In the genomic region with DNA sequence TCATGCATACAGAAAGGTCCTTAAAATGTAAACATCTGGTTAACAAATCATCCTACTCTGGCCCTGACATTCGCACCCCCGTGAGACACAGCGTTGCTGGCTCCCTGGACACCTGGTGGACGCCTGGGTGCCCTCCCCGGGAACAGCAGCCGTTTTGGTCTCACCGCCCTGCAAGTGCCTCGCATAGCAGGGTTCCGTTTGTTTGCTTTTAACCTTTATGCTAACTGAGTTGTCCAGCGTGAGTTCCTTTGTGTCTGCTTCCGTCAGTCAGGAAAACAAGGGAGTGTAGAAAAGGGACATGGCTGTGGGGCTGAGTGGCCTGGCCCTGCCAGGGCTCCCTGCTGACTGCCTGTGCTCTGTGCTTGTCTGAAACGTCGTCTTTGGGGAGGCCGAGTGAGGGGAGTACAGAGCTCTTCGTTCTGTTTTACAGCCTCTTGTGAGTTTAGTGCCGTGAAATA, we compare ENCODE assay signal across 1 cellular context.
TF ChIP-seq lines count a peak whose summit lies in the region.

No MANE protein-coding gene starts in this region.

TF ChIP-seq in HepG2, 621 proteins besides CTCF, POLR2A, EP300 and RAD21 (continued from another document and continues in another):
- TF ChIP-seq ZBTB49 (CRISPR knock-in tag; IDR thresholded peaks at IDR 0.05; ENCODE audit: borderline replicate concordance) (no peak), MAFF (IDR thresholded peaks at IDR 0.05; ENCODE audit: low read depth, low read length) (no peak), ZNF207 (IDR thresholded peaks at IDR 0.05; ENCODE audit: borderline replicate concordance) (no peak), RORA (CRISPR knock-in tag; IDR thresholded peaks at IDR 0.05) (no peak), MIXL1 (CRISPR knock-in tag; IDR thresholded peaks at IDR 0.05) (no peak), ZXDC (CRISPR knock-in tag; IDR thresholded peaks at IDR 0.05) (no peak), PTBP1 (IDR thresholded peaks at IDR 0.05; ENCODE audit: low read depth, low read length, poor library complexity, severe bottlenecking) (no peak), HMG20A (CRISPR knock-in tag; IDR thresholded peaks at IDR 0.05; ENCODE audit: borderline replicate concordance) (peak; percentile 65; the same call in 1 of the 2 replicates), ZNF367 (CRISPR knock-in tag; IDR thresholded peaks at IDR 0.05; ENCODE audit: borderline replicate concordance) (no peak), KDM5A (IDR thresholded peaks at IDR 0.05; ENCODE audit: borderline replicate concordance, low read length) (no peak), ZNF556 (CRISPR knock-in tag; IDR thresholded peaks at IDR 0.05; ENCODE audit: borderline replicate concordance) (no peak), HNRNPH1 (optimal IDR thresholded peaks at IDR 0.05; ENCODE audit: low read depth, low read length) (no peak), HOXD1 (CRISPR knock-in tag; IDR thresholded peaks at IDR 0.05) (no peak), HIVEP1 (CRISPR knock-in tag; IDR thresholded peaks at IDR 0.05) (no peak), HBP1 (CRISPR knock-in tag; IDR thresholded peaks at IDR 0.05; ENCODE audit: low read depth) (no peak), JDP2 (CRISPR knock-in tag; IDR thresholded peaks at IDR 0.05; ENCODE audit: borderline replicate concordance) (no peak), SIX4 (CRISPR knock-in tag; IDR thresholded peaks at IDR 0.05) (no peak), AKAP8 (CRISPR knock-in tag; IDR thresholded peaks at IDR 0.05) (no peak), ZSCAN29 (CRISPR knock-in tag; conservative IDR thresholded peaks at IDR 0.05) (no peak), SMC3 (IDR thresholded peaks at IDR 0.05; ENCODE audit: low read length) (peak; percentile 26; the same call in 1 of the 2 replicates), ZBTB42 (CRISPR knock-in tag; IDR thresholded peaks at IDR 0.05) (no peak), MEIS2 (CRISPR knock-in tag; IDR thresholded peaks at IDR 0.05) (no peak), TFAP4 (IDR thresholded peaks at IDR 0.05; ENCODE audit: borderline replicate concordance, low read depth) (peak; percentile 66; the same call in 1 of the 2 replicates), ZNF12 (CRISPR knock-in tag; IDR thresholded peaks at IDR 0.05) (no peak), ZNF629 (CRISPR knock-in tag; conservative IDR thresholded peaks at IDR 0.05) (no peak), ZNF276 (CRISPR knock-in tag; IDR thresholded peaks at IDR 0.05; ENCODE audit: low read depth) (no peak), NR2F1 (CRISPR knock-in tag; IDR thresholded peaks at IDR 0.05) (no peak), ZNF83 (CRISPR knock-in tag; IDR thresholded peaks at IDR 0.05; ENCODE audit: borderline replicate concordance) (no peak), ZNF17 (CRISPR knock-in tag; IDR thresholded peaks at IDR 0.05) (no peak), NR2F2 (IDR thresholded peaks at IDR 0.05; ENCODE audit: borderline replicate concordance, low read depth) (no peak), RARA (CRISPR knock-in tag; IDR thresholded peaks at IDR 0.05) (peak; percentile 83), SMAD1 (CRISPR knock-in tag; IDR thresholded peaks at IDR 0.05; ENCODE audit: borderline replicate concordance, low read depth) (no peak), ZMYM2 (CRISPR knock-in tag; IDR thresholded peaks at IDR 0.05) (no peak), KDM2A (CRISPR knock-in tag; IDR thresholded peaks at IDR 0.05; ENCODE audit: borderline replicate concordance, low read depth) (peak; percentile 49; the same call in 1 of the 2 replicates), SNAI1 (CRISPR knock-in tag; IDR thresholded peaks at IDR 0.05; ENCODE audit: borderline replicate concordance) (no peak), PBX2 (CRISPR knock-in tag; IDR thresholded peaks at IDR 0.05) (no peak), KLF15 (CRISPR knock-in tag; IDR thresholded peaks at IDR 0.05; ENCODE audit: borderline replicate concordance) (no peak), NFATC3 (CRISPR knock-in tag; IDR thresholded peaks at IDR 0.05) (no peak), KAT7 (CRISPR knock-in tag; IDR thresholded peaks at IDR 0.05; ENCODE audit: borderline replicate concordance) (no peak), NFIB (CRISPR knock-in tag; IDR thresholded peaks at IDR 0.05; ENCODE audit: borderline replicate concordance) (no peak)
- TF ChIP-seq, protein P1, sequence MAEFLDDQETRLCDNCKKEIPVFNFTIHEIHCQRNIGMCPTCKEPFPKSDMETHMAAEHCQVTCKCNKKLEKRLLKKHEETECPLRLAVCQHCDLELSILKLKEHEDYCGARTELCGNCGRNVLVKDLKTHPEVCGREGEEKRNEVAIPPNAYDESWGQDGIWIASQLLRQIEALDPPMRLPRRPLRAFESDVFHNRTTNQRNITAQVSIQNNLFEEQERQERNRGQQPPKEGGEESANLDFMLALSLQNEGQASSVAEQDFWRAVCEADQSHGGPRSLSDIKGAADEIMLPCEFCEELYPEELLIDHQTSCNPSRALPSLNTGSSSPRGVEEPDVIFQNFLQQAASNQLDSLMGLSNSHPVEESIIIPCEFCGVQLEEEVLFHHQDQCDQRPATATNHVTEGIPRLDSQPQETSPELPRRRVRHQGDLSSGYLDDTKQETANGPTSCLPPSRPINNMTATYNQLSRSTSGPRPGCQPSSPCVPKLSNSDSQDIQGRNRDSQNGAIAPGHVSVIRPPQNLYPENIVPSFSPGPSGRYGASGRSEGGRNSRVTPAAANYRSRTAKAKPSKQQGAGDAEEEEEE (CRISPR knock-in tag; IDR thresholded peaks at IDR 0.05; ENCODE audit: borderline replicate concordance): no peak
- TF ChIP-seq, protein P2, sequence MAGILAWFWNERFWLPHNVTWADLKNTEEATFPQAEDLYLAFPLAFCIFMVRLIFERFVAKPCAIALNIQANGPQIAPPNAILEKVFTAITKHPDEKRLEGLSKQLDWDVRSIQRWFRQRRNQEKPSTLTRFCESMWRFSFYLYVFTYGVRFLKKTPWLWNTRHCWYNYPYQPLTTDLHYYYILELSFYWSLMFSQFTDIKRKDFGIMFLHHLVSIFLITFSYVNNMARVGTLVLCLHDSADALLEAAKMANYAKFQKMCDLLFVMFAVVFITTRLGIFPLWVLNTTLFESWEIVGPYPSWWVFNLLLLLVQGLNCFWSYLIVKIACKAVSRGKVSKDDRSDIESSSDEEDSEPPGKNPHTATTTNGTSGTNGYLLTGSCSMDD (CRISPR knock-in tag; IDR thresholded peaks at IDR 0.05): no peak
- TF ChIP-seq, protein P3, sequence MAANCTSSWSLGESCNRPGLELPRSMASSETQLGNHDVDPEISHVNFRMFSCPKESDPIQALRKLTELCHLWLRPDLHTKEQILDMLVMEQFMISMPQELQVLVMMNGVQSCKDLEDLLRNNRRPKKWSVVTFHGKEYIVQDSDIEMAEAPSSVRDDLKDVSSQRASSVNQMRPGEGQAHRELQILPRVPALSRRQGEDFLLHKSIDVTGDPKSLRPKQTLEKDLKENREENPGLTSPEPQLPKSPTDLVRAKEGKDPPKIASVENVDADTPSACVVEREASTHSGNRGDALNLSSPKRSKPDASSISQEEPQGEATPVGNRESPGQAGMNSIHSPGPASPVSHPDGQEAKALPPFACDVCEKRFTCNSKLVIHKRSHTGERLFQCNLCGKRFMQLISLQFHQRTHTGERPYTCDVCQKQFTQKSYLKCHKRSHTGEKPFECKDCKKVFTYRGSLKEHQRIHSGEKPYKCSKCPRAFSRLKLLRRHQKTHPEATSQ (CRISPR knock-in tag; IDR thresholded peaks at IDR 0.05; ENCODE audit: borderline replicate concordance): no peak
- TF ChIP-seq, protein P4, sequence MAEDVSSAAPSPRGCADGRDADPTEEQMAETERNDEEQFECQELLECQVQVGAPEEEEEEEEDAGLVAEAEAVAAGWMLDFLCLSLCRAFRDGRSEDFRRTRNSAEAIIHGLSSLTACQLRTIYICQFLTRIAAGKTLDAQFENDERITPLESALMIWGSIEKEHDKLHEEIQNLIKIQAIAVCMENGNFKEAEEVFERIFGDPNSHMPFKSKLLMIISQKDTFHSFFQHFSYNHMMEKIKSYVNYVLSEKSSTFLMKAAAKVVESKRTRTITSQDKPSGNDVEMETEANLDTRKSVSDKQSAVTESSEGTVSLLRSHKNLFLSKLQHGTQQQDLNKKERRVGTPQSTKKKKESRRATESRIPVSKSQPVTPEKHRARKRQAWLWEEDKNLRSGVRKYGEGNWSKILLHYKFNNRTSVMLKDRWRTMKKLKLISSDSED (CRISPR knock-in tag; IDR thresholded peaks at IDR 0.05): no peak
- TF ChIP-seq, protein P5, sequence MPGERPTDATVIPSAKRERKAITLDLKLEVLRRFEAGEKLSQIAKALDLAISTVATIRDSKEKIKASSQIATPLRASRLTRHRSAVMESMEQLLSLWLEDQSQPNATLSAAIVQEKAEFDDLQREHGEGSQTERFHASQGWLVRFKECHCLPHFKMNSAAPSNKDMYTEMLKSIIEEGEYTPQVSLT (CRISPR knock-in tag; IDR thresholded peaks at IDR 0.05; ENCODE audit: borderline replicate concordance, low read depth): no peak
- TF ChIP-seq, protein P6, sequence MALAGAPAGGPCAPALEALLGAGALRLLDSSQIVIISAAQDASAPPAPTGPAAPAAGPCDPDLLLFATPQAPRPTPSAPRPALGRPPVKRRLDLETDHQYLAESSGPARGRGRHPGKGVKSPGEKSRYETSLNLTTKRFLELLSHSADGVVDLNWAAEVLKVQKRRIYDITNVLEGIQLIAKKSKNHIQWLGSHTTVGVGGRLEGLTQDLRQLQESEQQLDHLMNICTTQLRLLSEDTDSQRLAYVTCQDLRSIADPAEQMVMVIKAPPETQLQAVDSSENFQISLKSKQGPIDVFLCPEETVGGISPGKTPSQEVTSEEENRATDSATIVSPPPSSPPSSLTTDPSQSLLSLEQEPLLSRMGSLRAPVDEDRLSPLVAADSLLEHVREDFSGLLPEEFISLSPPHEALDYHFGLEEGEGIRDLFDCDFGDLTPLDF (CRISPR knock-in tag; IDR thresholded peaks at IDR 0.05): no peak
